ENCODE assay signal across 22 cellular contexts in genomic region chrX:20350598-20350997, GRCh38.
DNase-seq lines count a peak whose midpoint lies in the region; ATAC-seq lines count a peak whose summit lies in the region.
"Had no signal": no experiment of that assay in that cellular context is flagged by ENCODE, and none has a peak within 500 bp of the region (broad histone marks: within the 10 kb centered on the region; RNA-seq: fewer than 3 reads in every experiment).

No MANE protein-coding gene starts in this region.

- peak; percentile 24 for DNase-seq in CD1c-positive myeloid dendritic cell (ENCODE audit: extremely low spot score)
- DNase-seq in Kasumi-1 (lab: John Stamatoyannopoulos, UW) = peak; percentile 21 to 25
- DNase-seq in SKM-1 treated with dmso at 0.1 percent for 144 hours (lab: John Stamatoyannopoulos, UW; ENCODE audit: unreplicated experiment) = peak; percentile 10
- no peak for DNase-seq in left colon
- DNase-seq in NCI-H1105 (lab: John Stamatoyannopoulos, UW) = no peak
- no peak for DNase-seq in NCI-H2107 treated with DMSO at 0.1 percent for 48 hours (lab: John Stamatoyannopoulos, UW; ENCODE audit: unreplicated experiment)
- DNase-seq in NCI-H510A treated with DMSO at 0.1 percent for 48 hours (lab: John Stamatoyannopoulos, UW) = no peak
- DNase-seq: CD4-positive, alpha-beta T cell; DMS53; GM23248; H7; MG63; NCI-H1105 treated with DMSO at 0.1 percent for 48 hours; NCI-H146; NCI-H1930; NCI-H2107; NCI-H446 treated with DMSO at 0.1 percent for 48 hours; NCI-H526 treated with DMSO at 0.1 percent for 48 hours; RPMI8226; SHP77; SW 1271 had no signal

- ATAC-seq in left colon = peak; percentile 37
- ATAC-seq: K562 had no signal

- intact Hi-C loops in left colon (cut with DNase I, micrococcal nuclease) = no loop called here

Comparison
In these comparisons a context has a peak if more than half of its experiments do, and no peak if none do; other contexts are left out.
1. DNase-seq: peak in CD1c-positive myeloid dendritic cell (single experiment), Kasumi-1 (2 of 2) and SKM-1 treated with dmso at 0.1 percent for 144 hours (single experiment); none in left colon (0 of 2), NCI-H1105 (single experiment), NCI-H2107 treated with DMSO at 0.1 percent for 48 hours (single experiment) and NCI-H510A treated with DMSO at 0.1 percent for 48 hours (single experiment).